8 cellular contexts compared by ENCODE assay signal in the genomic region with DNA sequence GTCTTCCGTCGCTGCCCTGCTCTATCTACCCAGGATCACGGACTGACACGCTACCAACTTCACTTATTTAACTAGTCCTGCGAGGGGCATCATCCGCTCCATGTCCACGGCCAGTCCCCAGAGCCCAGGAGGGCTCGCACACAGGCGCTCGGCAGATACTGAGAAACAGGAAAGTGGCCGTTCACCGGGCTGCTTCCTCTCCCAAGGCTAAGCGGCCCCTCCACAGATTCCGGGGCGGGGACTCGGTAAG. TPM values are rescaled to one million over a fixed set of nuclear protein-coding genes. Genes with fewer than 3 reads are reported as not detected.
DNase-seq lines count a peak whose midpoint lies in the region; ATAC-seq and TF ChIP-seq lines count a peak whose summit lies in the region.

No MANE protein-coding gene starts in this region.

- peak overlapping the region; percentile 94 for H3K9ac ChIP-seq in OCI-LY1 (ENCODE audit: low read length)

- H3K4me2 ChIP-seq in OCI-LY1 (ENCODE audit: low read length), result peak overlapping the region; percentile 85

- DNase-seq in coronary artery (ENCODE audit: low spot score) (no peak), caudate nucleus (lab: John Stamatoyannopoulos, UW) (no peak)
- no peak for DNase-seq in stimulated activated naive CD4-positive, alpha-beta T cell treated with Interleukin-2 at 50 U/mL for 16 hours (lab: John Stamatoyannopoulos, UW)

- no peaks in the 10 kb centered on the region for H4K20me1 ChIP-seq in OCI-LY1 (ENCODE audit: insufficient read depth, low read length)

- H3K9me2 ChIP-seq in OCI-LY1 (ENCODE audit: low read depth, low read length), result no peaks in the 10 kb centered on the region

- H3K4me1 ChIP-seq in ACC112 (ENCODE audit: control insufficient read depth, insufficient read depth, low read length, unreplicated experiment) (peaks cover 17% of the 10 kb centered on the region), OCI-LY1 (ENCODE audit: insufficient read depth, low read length, severe bottlenecking) (peaks cover 24% of the 10 kb centered on the region), mononuclear cell (ENCODE audit: insufficient read depth, low read length) (peaks cover 30% of the 10 kb centered on the region)

- peaks cover 3% of the 10 kb centered on the region; the same call in 1 of the 2 replicates for H3K36me3 ChIP-seq in ACC112 (ENCODE audit: insufficient read depth, low read length)
- H3K36me3 ChIP-seq in OCI-LY1 (ENCODE audit: insufficient read depth, low read length), result peaks cover 46% of the 10 kb centered on the region

- H3K9me3 ChIP-seq in OCI-LY1 (ENCODE audit: low read length), result no peaks in the 10 kb centered on the region
- H3K9me3 ChIP-seq in mononuclear cell (ENCODE audit: low read depth, low read length), result no peaks in the 10 kb centered on the region

- no peaks in the 10 kb centered on the region for H3F3A ChIP-seq in OCI-LY1 (ENCODE audit: insufficient read depth, low read length)

- peak overlapping the region; percentile 57 for H3K27ac ChIP-seq in ACC112 (ENCODE audit: low read depth, low read length)
- peak overlapping the region; percentile 29 for H3K27ac ChIP-seq in OCI-LY1 (ENCODE audit: low read depth, low read length, poor library complexity, severe bottlenecking)
- peak overlapping the region; percentile 61 to 84 for H3K27ac ChIP-seq in coronary artery
- H3K27ac ChIP-seq in caudate nucleus (ENCODE audit: low read depth, low read length), result no peak overlapping the region

- peaks cover 35% of the 10 kb centered on the region for H3K79me2 ChIP-seq in ACC112 (ENCODE audit: control insufficient read depth, insufficient read depth, low read length, unreplicated experiment)
- H3K79me2 ChIP-seq in OCI-LY1 (ENCODE audit: insufficient read depth, low read length), result no peaks in the 10 kb centered on the region; the same call in 1 of the 2 replicates

- H3K27me3 ChIP-seq in ACC112 (ENCODE audit: insufficient read depth, low read length) (no peaks in the 10 kb centered on the region), OCI-LY1 (ENCODE audit: insufficient read depth, low read length) (no peaks in the 10 kb centered on the region), mononuclear cell (ENCODE audit: insufficient read depth, low read length) (no peaks in the 10 kb centered on the region)

- H3K4me3 ChIP-seq in ACC112 (ENCODE audit: low read depth, low read length), result peak overlapping the region; percentile 85
- peak overlapping the region; percentile 82 for H3K4me3 ChIP-seq in OCI-LY1 (ENCODE audit: low read depth, low read length, poor library complexity, severe bottlenecking)
- H3K4me3 ChIP-seq in coronary artery, result peak overlapping the region; percentile 87
- peak overlapping the region; percentile 90 for H3K4me3 ChIP-seq in mononuclear cell (ENCODE audit: low read length)

- TF ChIP-seq CTCF in OCI-LY1 (IDR thresholded peaks at IDR 0.05; ENCODE audit: low read length) (no peak), coronary artery (IDR thresholded peaks at IDR 0.05) (no peak)

- ATAC-seq in GM19455 (IDR thresholded peaks at IDR 0.05; ENCODE audit: unreplicated experiment) (peak; percentile 12), HG02840 (IDR thresholded peaks at IDR 0.05; ENCODE audit: low FRiP score, unreplicated experiment) (no peak)

- H2AFZ ChIP-seq in ACC112 (ENCODE audit: low read length, unreplicated experiment) (peak overlapping the region; percentile 19), OCI-LY1 (ENCODE audit: low read length) (no peak overlapping the region)

RNA-seq across cellular contexts. Expression of a gene that starts 0.4 kb away (rescaled TPM):
- total RNA-seq in mononuclear cell, result 19.3 TPM

RNA-seq across cellular contexts. Expression of a gene that starts 0.5 kb away (rescaled TPM):
- 4.4 TPM for total RNA-seq in mononuclear cell

RNA-seq across cellular contexts. Expression of a gene that starts 9.7 kb away (rescaled TPM):
- 2.1 TPM for total RNA-seq in mononuclear cell

RNA-seq across cellular contexts. Expression of a gene that starts 17.6 kb away (rescaled TPM):
- total RNA-seq in mononuclear cell, result 15.5 TPM

RNA-seq across cellular contexts. Expression of a gene that starts 17.8 kb away (rescaled TPM):
- 57.0 TPM for total RNA-seq in mononuclear cell
